Comparison of ENCODE assay signal across 12 cellular contexts in the genomic region with DNA sequence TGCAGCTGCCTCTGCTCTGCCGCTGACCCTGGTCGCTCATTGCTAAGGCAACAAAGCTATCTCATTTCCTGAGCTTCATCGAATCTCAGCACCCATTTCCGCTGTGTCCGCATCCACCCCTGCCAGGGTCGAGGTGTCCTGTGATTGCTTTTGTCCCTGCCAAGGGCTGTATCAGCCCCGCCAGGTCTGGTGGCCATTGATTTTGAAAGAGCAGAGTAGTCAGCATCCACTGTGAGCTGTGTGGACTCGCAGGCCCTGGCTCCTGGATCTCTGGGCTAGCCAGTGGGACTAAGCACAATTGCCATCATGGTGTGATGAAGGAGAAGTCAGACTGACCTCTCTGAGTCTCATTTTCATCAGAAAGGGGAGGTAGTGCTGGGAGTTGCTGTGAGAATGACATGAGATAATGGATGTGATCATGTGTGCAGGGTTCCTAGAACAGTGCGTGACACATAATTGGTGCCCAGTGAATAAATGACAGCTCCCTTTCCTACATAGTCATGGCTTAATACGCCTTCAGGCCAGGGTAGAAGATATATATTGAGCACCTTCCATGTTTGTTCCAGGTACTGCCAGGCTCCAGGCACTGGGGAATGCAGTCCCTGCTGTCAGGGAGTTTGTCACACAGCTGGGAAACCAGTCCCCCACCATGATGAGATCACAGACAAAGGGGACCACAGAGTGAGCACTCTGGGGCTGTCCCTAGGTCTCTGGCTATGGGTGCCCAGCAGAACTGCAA. TPM values are rescaled to one million over a fixed set of nuclear protein-coding genes. Genes with fewer than 3 reads are reported as not detected.
DNase-seq lines count a peak whose midpoint lies in the region; ATAC-seq and TF ChIP-seq lines count a peak whose summit lies in the region.
"Had no signal": no experiment of that assay in that cellular context is flagged by ENCODE, and none has a peak within 500 bp of the region (broad histone marks: within the 10 kb centered on the region; RNA-seq: fewer than 3 reads in every experiment).

No MANE protein-coding gene starts in this region.

- H3K4me3 ChIP-seq in IMR-90 (ENCODE audit: insufficient read depth, low read depth, low read length) (no peak overlapping the region), Peyer's patch (no peak overlapping the region), osteoblast (ENCODE audit: insufficient read depth, low read length) (no peak overlapping the region), mesendoderm (ENCODE audit: low read length) (no peak overlapping the region)
- H3K4me3 ChIP-seq: hepatocyte, suprapubic skin had no signal

- CTCF ChIA-PET in IMR-90 (lab: Yijun Ruan, JAX), result interaction anchor here (1.0 kb wide), 1 partner anchor 10 kb away, joined by 3 read pairs; no protein-coding TSS in a partner anchor

- dilution Hi-C loops in IMR-90 (cut with HindIII; ENCODE audit: low sequenced_read_pairs, unreplicated experiment), result no loop called here

- H2AFZ ChIP-seq in IMR-90 (replicated peaks; ENCODE audit: low read length, poor library complexity) (peak overlapping the region; percentile 44), osteoblast (ENCODE audit: low read length) (no peak overlapping the region)
- H2AFZ ChIP-seq: hepatocyte had no signal

- in situ Hi-C loops in IMR-90 (cut with MboI; ENCODE audit: low sequenced_read_pairs), result no loop called here

- peak overlapping the region; percentile 45 for H2BK5ac ChIP-seq in IMR-90 (ENCODE audit: low read depth, low read length, poor library complexity, severe bottlenecking)
- no peak overlapping the region for H2BK5ac ChIP-seq in mesendoderm (ENCODE audit: low read length)

- no peak overlapping the region; the same call in 1 of the 2 replicates for H3K4me2 ChIP-seq in IMR-90 (ENCODE audit: low read depth, low read length)
- H3K4me2 ChIP-seq in osteoblast (ENCODE audit: insufficient read depth, low read length), result no peak overlapping the region
- H3K4me2 ChIP-seq in mesendoderm (ENCODE audit: low read length), result no peak overlapping the region
- H3K4me2 ChIP-seq: hepatocyte had no signal

- peaks cover 37% of the 10 kb centered on the region for H3K9me1 ChIP-seq in IMR-90 (ENCODE audit: insufficient read depth, low read length)

- H4K20me1 ChIP-seq in IMR-90 (ENCODE audit: insufficient read depth, low read length) (peaks cover 22% of the 10 kb centered on the region; the same call in 1 of the 2 replicates), osteoblast (ENCODE audit: insufficient read depth, low read length) (peaks cover 53% of the 10 kb centered on the region)

- WGBS in IMR-90 (ENCODE audit: extremely low coverage in 2 of 2, insufficient read length in 1 of 2), 2 experiments, result 90% methylated on average over 2 of the region's 10 CpGs; no CpG with 5 or more reads in 1 of the 2 experiments
- no CpG with 5 or more reads among the region's 10 CpGs for WGBS in mesendoderm (ENCODE audit: extremely low coverage, insufficient coverage, low lambda C conversion rate)

- H4K91ac ChIP-seq in IMR-90 (ENCODE audit: insufficient read depth, low read depth, low read length), result peak overlapping the region; percentile 79

- H3K9me3 ChIP-seq in IMR-90 (ENCODE audit: control insufficient read depth, insufficient read depth, low read length) (no peaks in the 10 kb centered on the region), Peyer's patch (no peaks in the 10 kb centered on the region), osteoblast (ENCODE audit: low read depth, low read length) (no peaks in the 10 kb centered on the region)
- H3K9me3 ChIP-seq: suprapubic skin had no signal

- POLR2A ChIA-PET in IMR-90 (lab: Charles Lee; ENCODE audit: unreplicated experiment), result no interaction called here

- H3K27ac ChIP-seq in IMR-90 (ENCODE audit: insufficient read depth, low read length) (peak overlapping the region; percentile 82), Peyer's patch (peak overlapping the region in 3 of 4 donors; percentile 34 to 66 (median 52)), osteoblast (ENCODE audit: low read depth, low read length) (peak overlapping the region; percentile 25), mesendoderm (ENCODE audit: low read depth, low read length) (no peak overlapping the region)
- H3K27ac ChIP-seq: hepatocyte, suprapubic skin had no signal

- H3K23ac ChIP-seq in IMR-90 (ENCODE audit: low read depth, low read length) (peak overlapping the region; percentile 88), mesendoderm (ENCODE audit: low read length) (no peak overlapping the region)

- H4K8ac ChIP-seq in IMR-90 (ENCODE audit: low read depth in 2 of 2, low read length in 2 of 2), result peak overlapping the region; percentile 24 to 64; a peak in 3 of 4 replicates
- no peak overlapping the region for H4K8ac ChIP-seq in mesendoderm (ENCODE audit: low read depth, low read length)

- BruUV-seq in IMR-90 (replicated peaks; lab: Mats Ljungman, UMichigan), result no TSS peak

- peak overlapping the region; percentile 85 for H3K4ac ChIP-seq in IMR-90 (ENCODE audit: low read depth, low read length)
- H3K4ac ChIP-seq in mesendoderm (ENCODE audit: low read depth, low read length), result no peak overlapping the region

- H3K27me3 ChIP-seq in IMR-90 (ENCODE audit: control insufficient read depth, insufficient read depth, low read length) (no peaks in the 10 kb centered on the region), Peyer's patch (no peaks in the 10 kb centered on the region), osteoblast (ENCODE audit: insufficient read depth, low read length) (no peaks in the 10 kb centered on the region), mesendoderm (ENCODE audit: insufficient read depth, low read length, poor library complexity) (no peaks in the 10 kb centered on the region)
- H3K27me3 ChIP-seq: hepatocyte, suprapubic skin had no signal

- H3K79me2 ChIP-seq in osteoblast (ENCODE audit: insufficient read depth, low read length) (peaks cover 98% of the 10 kb centered on the region), mesendoderm (ENCODE audit: control insufficient read depth, insufficient read depth, low read length) (no peaks in the 10 kb centered on the region)
- H3K79me2 ChIP-seq: hepatocyte had no signal

- ATAC-seq in IMR-90 (ENCODE audit: low read depth), result no peak; the same call in 1 of the 2 replicates

- H3K56ac ChIP-seq in IMR-90 (ENCODE audit: extremely low read depth, insufficient read depth, low read length) (0 out of 2 replicates have a peak overlapping the region, but pooled peaks have one; percentile 25), mesendoderm (ENCODE audit: low read length) (no peak overlapping the region)

- intact Hi-C loops in IMR-90 (cut with micrococcal nuclease), result no loop called here
- intact Hi-C loops in cardiac septum (cut with DNase I), result loop anchor here (5.0 kb wide), 1 partner anchor 36 kb away; no protein-coding TSS in a partner anchor

- TF ChIP-seq CTCF in IMR-90 (conservative IDR thresholded peaks at IDR 0.05; ENCODE audit: low read depth, low read length) (no peak), Peyer's patch (IDR thresholded peaks at IDR 0.05) (no peak), osteoblast (IDR thresholded peaks at IDR 0.05; ENCODE audit: extremely low read depth, low read depth, low read length) (no peak)

- H3K9ac ChIP-seq in IMR-90 (ENCODE audit: low read depth, low read length), result peak overlapping the region; percentile 42; the same call in 1 of the 2 replicates
- no peak overlapping the region for H3K9ac ChIP-seq in mesendoderm (ENCODE audit: low read length)

- TF ChIP-seq RAD21 in IMR-90 (IDR thresholded peaks at IDR 0.05; ENCODE audit: low read length), result no peak

- peaks cover 1% of the 10 kb centered on the region; the same call in 1 of the 2 replicates for H3K36me3 ChIP-seq in IMR-90 (ENCODE audit: control insufficient read depth, insufficient read depth, low read length)
- H3K36me3 ChIP-seq in Peyer's patch, result no peaks in the 10 kb centered on the region
- H3K36me3 ChIP-seq in osteoblast (ENCODE audit: insufficient read depth, low read length), result peaks cover 50% of the 10 kb centered on the region
- H3K36me3 ChIP-seq in mesendoderm (ENCODE audit: control insufficient read depth, insufficient read depth, low read length), result no peaks in the 10 kb centered on the region
- H3K36me3 ChIP-seq: suprapubic skin had no signal

- H4K5ac ChIP-seq in IMR-90 (ENCODE audit: low read depth, low read length), result peak overlapping the region; percentile 81
- no peak overlapping the region for H4K5ac ChIP-seq in mesendoderm (ENCODE audit: low read length)

- H2AK5ac ChIP-seq in IMR-90 (ENCODE audit: low read depth, low read length) (peak overlapping the region; percentile 88), mesendoderm (ENCODE audit: low read length) (no peak overlapping the region)

- H2BK20ac ChIP-seq in IMR-90 (ENCODE audit: low read depth, low read length), result peak overlapping the region; percentile 87

- H3K18ac ChIP-seq in IMR-90 (ENCODE audit: low read depth, low read length), result peak overlapping the region; percentile 90
- H3K18ac ChIP-seq in mesendoderm (ENCODE audit: low read length), result no peak overlapping the region

- peak overlapping the region; percentile 74 for H3K14ac ChIP-seq in IMR-90 (replicated peaks; ENCODE audit: low read depth, low read length)

- H2BK15ac ChIP-seq in IMR-90 (ENCODE audit: low read depth, low read length), result peak overlapping the region; percentile 6; the same call in 1 of the 3 replicates
- H2BK15ac ChIP-seq in mesendoderm (replicated peaks; ENCODE audit: low read depth), result no peak overlapping the region

- H3K4me1 ChIP-seq in IMR-90 (ENCODE audit: control insufficient read depth, insufficient read depth, low read length) (peaks cover 20% of the 10 kb centered on the region), Peyer's patch (no peaks in the 10 kb centered on the region), osteoblast (ENCODE audit: insufficient read depth, low read length) (no peaks in the 10 kb centered on the region), mesendoderm (ENCODE audit: control insufficient read depth, low read depth, low read length) (peaks cover 2% of the 10 kb centered on the region)

- no peak for DNase-seq in IMR-90
- DNase-seq in Peyer's patch, result peak in 1 of 3 donors; percentile 45
- peak; percentile 75 for DNase-seq in cardiac septum (ENCODE audit: low spot score)
- DNase-seq in osteoblast (ENCODE audit: insufficient read length, low spot score, missing footprints), result no peak
- DNase-seq in RPMI8226, result no peak
- DNase-seq in activated CD4-positive, alpha-beta T cell treated with anti-CD3 and anti-CD28 coated beads, Interleukin-2, amount 50 U/mL, for 48 hours, result no peak
- no peak for DNase-seq in effector CD4-positive, alpha-beta T cell
- no peak for DNase-seq in mesendoderm
- DNase-seq: activated naive CD4-positive, alpha-beta T cell treated with Interleukin-2 at 50 U/mL for 16 hours; NCI-H1930 had no signal

- TF ChIP-seq POLR2A in IMR-90 (IDR thresholded peaks at IDR 0.05; ENCODE audit: low read depth, low read length) (no peak), Peyer's patch (IDR thresholded peaks at IDR 0.05) (no peak)

- H2BK120ac ChIP-seq in IMR-90 (ENCODE audit: low read depth, low read length), result peak overlapping the region; percentile 63
- no peak overlapping the region for H2BK120ac ChIP-seq in mesendoderm (ENCODE audit: low read depth, low read length)

- no peak overlapping the region for H2AK9ac ChIP-seq in IMR-90 (replicated peaks; ENCODE audit: low read depth, low read length, poor library complexity)

- peaks cover 58 to 94% of the 10 kb centered on the region in 2 experiments for H3K79me1 ChIP-seq in IMR-90 (ENCODE audit: low read depth in 1 of 2, low read length in 2 of 2)
- no peaks in the 10 kb centered on the region for H3K79me1 ChIP-seq in mesendoderm (ENCODE audit: low read length)

RNA-seq across cellular contexts. Expression of gene NAV1, which starts 32.1 kb away (rescaled TPM):
- total RNA-seq in IMR-90 (2012; rRNA removed) (14.0 and 14.4 TPM in 2 replicates), Peyer's patch (10 to 100 TPM in 3 of 4 donors, 1 to 10 TPM in 1; 6.7 to 47.9 (median 14.9) TPM), cardiac septum (86.6 TPM), osteoblast (47.0 and 47.1 TPM in 2 replicates)
- polyA plus RNA-seq in IMR-90 (2012; rRNA removed), result 23.1 and 23.6 TPM in 2 replicates
- polyA plus RNA-seq in IMR-90 (2012; cell fraction: cytosol; rRNA removed), result 11.8 and 15.2 TPM in 2 replicates
- polyA plus RNA-seq in IMR-90 (2012; cell fraction: nucleus; rRNA removed; ENCODE audit: low replicate concordance), result 31.9 and 47.5 TPM in 2 replicates
- polyA plus RNA-seq in mesendoderm (2013, experiment 1 of 2), result 8.1 TPM
- 8.5 TPM for polyA plus RNA-seq in mesendoderm (2013, experiment 2 of 2)
